18 cellular contexts compared by ENCODE assay signal in the genomic region with DNA sequence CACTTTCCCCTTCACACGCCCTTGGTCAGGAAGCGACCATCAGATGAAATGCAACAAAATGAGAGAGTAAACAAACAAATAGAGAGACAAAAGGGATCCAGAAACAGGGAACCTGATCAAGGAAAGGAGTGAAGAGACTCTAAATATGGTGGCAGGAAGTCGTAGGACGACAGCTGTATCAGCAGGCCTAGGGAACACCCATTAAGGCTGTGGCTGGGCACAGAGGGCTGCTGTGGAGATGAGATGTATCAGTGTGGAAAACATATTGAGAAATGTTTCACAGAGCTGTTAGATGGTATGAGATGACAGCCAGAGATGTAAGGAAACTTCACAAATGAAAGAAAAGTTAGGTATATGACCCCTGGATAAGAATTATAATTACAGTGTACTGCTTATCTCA.
DNase-seq lines count a peak whose midpoint lies in the region; ATAC-seq, FAIRE-seq and TF ChIP-seq lines count a peak whose summit lies in the region.
"Had no signal": no experiment of that assay in that cellular context is flagged by ENCODE, and none has a peak within 500 bp of the region (broad histone marks: within the 10 kb centered on the region; RNA-seq: fewer than 3 reads in every experiment).

No MANE protein-coding gene starts in this region.

- DNase-seq in activated CD8-positive, alpha-beta T cell treated with anti-CD3 and anti-CD28 coated beads for 36 hours, result no peak
- no peak for DNase-seq in activated CD8-positive, alpha-beta T cell treated with anti-CD3 and anti-CD28 coated beads, Interleukin-2, amount 10 ng/mL, durations not matched to agents 7 days and 5 days
- DNase-seq in NCI-H69 (lab: John Stamatoyannopoulos, UW) (peak; percentile 16), K562 (ENCODE audit: extremely low read depth in 1 of 4, low spot score in 3 of 4) (no peak), RPMI8226 (no peak), NAMALWA (ENCODE audit: low spot score) (no peak)
- DNase-seq: CD4-positive, CD25-positive, alpha-beta regulatory T cell; DND-41; GDM1; HFFc6; NCI-H1048; NCI-H146; NCI-H446 treated with DMSO at 0.1 percent for 48 hours; NCI-H82; Right ventricle myocardium superior had no signal

- no peak overlapping the region for H3K27ac ChIP-seq in K562 (ENCODE audit: extremely low read depth, low read depth, low read length)

- no peak overlapping the region for H3K4me3 Mint-ChIP-seq in activated CD8-positive, alpha-beta T cell treated with anti-CD3 and anti-CD28 coated beads for 36 hours
- no peak overlapping the region for H3K4me3 Mint-ChIP-seq in activated CD8-positive, alpha-beta T cell treated with anti-CD3 and anti-CD28 coated beads, Interleukin-2, amount 10 ng/mL, durations not matched to agents 7 days and 5 days
- no peak overlapping the region for H3K4me3 Mint-ChIP-seq in stimulated activated memory B cell treated with anti-CD40 and anti-IgM and Interleukin-4, amounts not matched to agents 10 μg/mL and 1 μg/mL and 100 μg/mL, for 72 hours
- H3K4me3 Mint-ChIP-seq: CD4-positive, CD25-positive, alpha-beta regulatory T cell; HFFc6 had no signal

- H3K9me1 ChIP-seq in K562 (ENCODE audit: control insufficient read depth, insufficient read depth, low read length), result no peaks in the 10 kb centered on the region

- H4K20me1 ChIP-seq in K562 (replicated peaks; ENCODE audit: control insufficient read depth, insufficient read depth, low read length), result no peaks in the 10 kb centered on the region

- H2AFZ ChIP-seq in K562 (ENCODE audit: low read depth, low read length), result peak overlapping the region; percentile 41; the same call in 1 of the 2 replicates

- TF ChIP-seq POLR2A in K562 (conservative IDR thresholded peaks at IDR 0.05), result no peak

- H3K27ac Mint-ChIP-seq in activated CD8-positive, alpha-beta T cell treated with anti-CD3 and anti-CD28 coated beads for 36 hours, result peak overlapping the region; percentile 70
- no peak overlapping the region for H3K27ac Mint-ChIP-seq in activated CD8-positive, alpha-beta T cell treated with anti-CD3 and anti-CD28 coated beads, Interleukin-2, amount 10 ng/mL, durations not matched to agents 7 days and 5 days
- peak overlapping the region; percentile 72 for H3K27ac Mint-ChIP-seq in stimulated activated memory B cell treated with anti-CD40 and anti-IgM and Interleukin-4, amounts not matched to agents 10 μg/mL and 1 μg/mL and 100 μg/mL, for 72 hours

- 64% methylated on average over 4 of the region's 4 CpGs for WGBS in K562 (ENCODE audit: insufficient coverage, low coverage, missing lambda C conversion rate)

- no peak for TF ChIP-seq CTCF in activated CD8-positive, alpha-beta T cell treated with anti-CD3 and anti-CD28 coated beads for 36 hours (IDR thresholded peaks at IDR 0.05)
- no peak for TF ChIP-seq CTCF in K562 (IDR thresholded peaks at IDR 0.05 in 2 of 3, conservative IDR thresholded peaks at IDR 0.05 in 1 of 3; ENCODE audit: insufficient read depth in 2 of 3, low read depth in 1 of 3, low read length in 3 of 3)

- no TSS peak for BruUV-seq in K562 (replicated peaks; lab: Mats Ljungman, UMichigan)

- intact Hi-C loops in activated CD8-positive, alpha-beta T cell treated with anti-CD3 and anti-CD28 coated beads for 36 hours (cut with micrococcal nuclease), result no loop called here
- intact Hi-C loops in K562 (cut with micrococcal nuclease), result no loop called here

- no peak for TF ChIP-seq EP300 in K562 (IDR thresholded peaks at IDR 0.05; ENCODE audit: low read length)

- peaks cover 53% of the 10 kb centered on the region for H3K4me1 Mint-ChIP-seq in activated CD8-positive, alpha-beta T cell treated with anti-CD3 and anti-CD28 coated beads for 36 hours (ENCODE audit: low read depth)
- peaks cover 28% of the 10 kb centered on the region for H3K4me1 Mint-ChIP-seq in activated CD8-positive, alpha-beta T cell treated with anti-CD3 and anti-CD28 coated beads, Interleukin-2, amount 10 ng/mL, durations not matched to agents 7 days and 5 days (ENCODE audit: low read depth)
- peaks cover 48% of the 10 kb centered on the region for H3K4me1 Mint-ChIP-seq in stimulated activated memory B cell treated with anti-CD40 and anti-IgM and Interleukin-4, amounts not matched to agents 10 μg/mL and 1 μg/mL and 100 μg/mL, for 72 hours

- H3K9me3 ChIP-seq in K562 (replicated peaks; ENCODE audit: control insufficient read depth, insufficient read depth, low read depth, low read length), result no peaks in the 10 kb centered on the region

- CTCF ChIA-PET in activated CD8-positive, alpha-beta T cell treated with anti-CD3 and anti-CD28 coated beads for 36 hours (lab: Charles Lee), result interaction anchor here (1.5 to 2.4 kb wide), 2 partner anchors 11 to 20 kb away, joined by 3 to 7 read pairs; no protein-coding TSS in a partner anchor
- CTCF ChIA-PET in activated CD8-positive, alpha-beta T cell treated with anti-CD3 and anti-CD28 coated beads, Interleukin-2, amount 10 ng/mL, durations not matched to agents 7 days and 5 days (lab: Charles Lee), result no interaction called here
- CTCF ChIA-PET in K562 (lab: Yijun Ruan, JAX; ENCODE audit: low intra/inter-chr PET ratio), result no interaction called here

- peaks cover 3 to 60% of the 10 kb centered on the region in 2 experiments for H3K4me1 ChIP-seq in K562 (replicated peaks in 1 of 2; ENCODE audit: control insufficient read depth in 2 of 2, insufficient read depth in 2 of 2, low read length in 2 of 2)

- H3K4me3 ChIP-seq in K562, result no peak overlapping the region

- peaks cover 17% of the 10 kb centered on the region for H3K36me3 Mint-ChIP-seq in activated CD8-positive, alpha-beta T cell treated with anti-CD3 and anti-CD28 coated beads for 36 hours (ENCODE audit: low read depth)
- H3K36me3 Mint-ChIP-seq in activated CD8-positive, alpha-beta T cell treated with anti-CD3 and anti-CD28 coated beads, Interleukin-2, amount 10 ng/mL, durations not matched to agents 7 days and 5 days (ENCODE audit: low read depth), result peaks cover 10% of the 10 kb centered on the region
- peaks cover 14% of the 10 kb centered on the region for H3K36me3 Mint-ChIP-seq in stimulated activated memory B cell treated with anti-CD40 and anti-IgM and Interleukin-4, amounts not matched to agents 10 μg/mL and 1 μg/mL and 100 μg/mL, for 72 hours

- no peaks in the 10 kb centered on the region; the same call in 2 of the 3 replicates for H3K79me2 ChIP-seq in K562 (ENCODE audit: control insufficient read depth, insufficient read depth, low read length)

- H3K36me3 ChIP-seq in K562 (ENCODE audit: control insufficient read depth, insufficient read depth, low read length), result no peaks in the 10 kb centered on the region; the same call in 2 of the 3 replicates

- no peaks in the 10 kb centered on the region for H3K27me3 ChIP-seq in K562 (ENCODE audit: control insufficient read depth in 2 of 2, insufficient read depth in 2 of 2, low read length in 2 of 2)

- no peak for ATAC-seq in activated CD8-positive, alpha-beta T cell treated with anti-CD3 and anti-CD28 coated beads for 36 hours
- no peak for ATAC-seq in activated CD8-positive, alpha-beta T cell treated with anti-CD3 and anti-CD28 coated beads, Interleukin-2, amount 10 ng/mL, durations not matched to agents 7 days and 5 days
- ATAC-seq in K562 (no peak), HG03025 (IDR thresholded peaks at IDR 0.05; ENCODE audit: low FRiP score, unreplicated experiment) (no peak)
- ATAC-seq in stimulated activated memory B cell treated with anti-CD40 and anti-IgM and Interleukin-4, amounts not matched to agents 10 μg/mL and 1 μg/mL and 100 μg/mL, for 72 hours, result no peak

- in situ Hi-C loops in K562 (cut with MboI), result no loop called here

- H3K4me2 ChIP-seq in K562 (ENCODE audit: insufficient read depth, low read length), result no peak overlapping the region

- POLR2A ChIA-PET in activated CD8-positive, alpha-beta T cell treated with anti-CD3 and anti-CD28 coated beads for 36 hours (lab: Charles Lee), result no interaction called here
- POLR2A ChIA-PET in activated CD8-positive, alpha-beta T cell treated with anti-CD3 and anti-CD28 coated beads, Interleukin-2, amount 10 ng/mL, durations not matched to agents 7 days and 5 days (lab: Charles Lee), result interaction anchor here (1.1 kb wide), 1 partner anchor 310 kb away, joined by 3 read pairs; the partner anchor contains the start of genes CCDC82 and JRKL
- POLR2A ChIA-PET in K562 (lab: Yijun Ruan, JAX), result no interaction called here

- H3K9ac ChIP-seq in K562 (ENCODE audit: insufficient read depth in 1 of 2, low read depth in 2 of 2, low read length in 2 of 2), result no peak overlapping the region

- FAIRE-seq in K562 (lab: Jason Lieb, UNC), result no peak
- FAIRE-seq: H1 had no signal

- no peak for TF ChIP-seq RAD21 in K562 (CRISPR knock-in tag; conservative IDR thresholded peaks at IDR 0.05 in 1 of 2, IDR thresholded peaks at IDR 0.05 in 1 of 2)

- H3K27me3 Mint-ChIP-seq in activated CD8-positive, alpha-beta T cell treated with anti-CD3 and anti-CD28 coated beads for 36 hours, result no peaks in the 10 kb centered on the region
- H3K27me3 Mint-ChIP-seq in activated CD8-positive, alpha-beta T cell treated with anti-CD3 and anti-CD28 coated beads, Interleukin-2, amount 10 ng/mL, durations not matched to agents 7 days and 5 days (ENCODE audit: low read depth), result no peaks in the 10 kb centered on the region
- H3K27me3 Mint-ChIP-seq in stimulated activated memory B cell treated with anti-CD40 and anti-IgM and Interleukin-4, amounts not matched to agents 10 μg/mL and 1 μg/mL and 100 μg/mL, for 72 hours, result no peaks in the 10 kb centered on the region
- H3K27me3 Mint-ChIP-seq: CD4-positive, CD25-positive, alpha-beta regulatory T cell had no signal

- no peaks in the 10 kb centered on the region for H3K9me3 Mint-ChIP-seq in activated CD8-positive, alpha-beta T cell treated with anti-CD3 and anti-CD28 coated beads for 36 hours
- H3K9me3 Mint-ChIP-seq in activated CD8-positive, alpha-beta T cell treated with anti-CD3 and anti-CD28 coated beads, Interleukin-2, amount 10 ng/mL, durations not matched to agents 7 days and 5 days (ENCODE audit: insufficient read depth), result no peaks in the 10 kb centered on the region
- H3K9me3 Mint-ChIP-seq in stimulated activated memory B cell treated with anti-CD40 and anti-IgM and Interleukin-4, amounts not matched to agents 10 μg/mL and 1 μg/mL and 100 μg/mL, for 72 hours, result no peaks in the 10 kb centered on the region
- H3K9me3 Mint-ChIP-seq: CD4-positive, CD25-positive, alpha-beta regulatory T cell; HFFc6 had no signal

TF ChIP-seq in K562, 482 proteins besides CTCF, POLR2A, EP300 and RAD21:
- TF ChIP-seq DACH1 (IDR thresholded peaks at IDR 0.05; ENCODE audit: partially characterized antibody), result no peak
- TF ChIP-seq GABPA (tag; conservative IDR thresholded peaks at IDR 0.05; ENCODE audit: low read depth), result 0 out of 2 replicates have a peak, but pooled peaks have one; percentile 20
- no peak for TF ChIP-seq WHSC1 (IDR thresholded peaks at IDR 0.05; ENCODE audit: low read length)
- TF ChIP-seq PURB (CRISPR knock-in tag; IDR thresholded peaks at IDR 0.05; ENCODE audit: low read depth), result no peak
